2 cellular contexts compared by ENCODE assay signal in genomic region chr20:49664914-49665313, GRCh38.
TF ChIP-seq lines count a peak whose summit lies in the region.

No MANE protein-coding gene starts in this region.

TF ChIP-seq in HepG2, 621 proteins besides CTCF, POLR2A, EP300 and RAD21:
- TF ChIP-seq ARID2 (CRISPR knock-in tag; IDR thresholded peaks at IDR 0.05; ENCODE audit: borderline replicate concordance) (0 out of 2 replicates have a peak, but pooled peaks have one; percentile 28), STAT6 (CRISPR knock-in tag; IDR thresholded peaks at IDR 0.05; ENCODE audit: borderline replicate concordance) (no peak)
TF ChIP-seq in HepG2: peak in this region for 1.

TF ChIP-seq in WTC11, 78 proteins besides CTCF, POLR2A, EP300 and RAD21:
- no peak for TF ChIP-seq ARID4B (CRISPR knock-in tag; IDR thresholded peaks at IDR 0.05; ENCODE audit: borderline replicate concordance)
- TF ChIP-seq FOXP1 (CRISPR knock-in tag; IDR thresholded peaks at IDR 0.05; ENCODE audit: borderline replicate concordance) = no peak
- no peak for TF ChIP-seq NFE2L1 (CRISPR knock-in tag; IDR thresholded peaks at IDR 0.05)
- TF ChIP-seq GABPB1 (CRISPR knock-in tag; IDR thresholded peaks at IDR 0.05) = no peak
- TF ChIP-seq ATF3 (CRISPR knock-in tag; conservative IDR thresholded peaks at IDR 0.05) = no peak
- no peak for TF ChIP-seq ZSCAN18 (CRISPR knock-in tag; IDR thresholded peaks at IDR 0.05)
- no peak for TF ChIP-seq ZNF317 (CRISPR knock-in tag; IDR thresholded peaks at IDR 0.05; ENCODE audit: borderline replicate concordance, low read depth)
- no peak for TF ChIP-seq GTF2I (CRISPR knock-in tag; conservative IDR thresholded peaks at IDR 0.05)
- no peak for TF ChIP-seq USF2 (CRISPR knock-in tag; IDR thresholded peaks at IDR 0.05)
- TF ChIP-seq IRF1 (CRISPR knock-in tag; IDR thresholded peaks at IDR 0.05) = no peak
- no peak for TF ChIP-seq ZNF281 (CRISPR knock-in tag; IDR thresholded peaks at IDR 0.05)
- TF ChIP-seq ZBTB21 (CRISPR knock-in tag; IDR thresholded peaks at IDR 0.05; ENCODE audit: borderline replicate concordance) = no peak
- TF ChIP-seq ERG (CRISPR knock-in tag; IDR thresholded peaks at IDR 0.05) = no peak
- TF ChIP-seq CBFB (CRISPR knock-in tag; IDR thresholded peaks at IDR 0.05; ENCODE audit: low read depth) = no peak
- TF ChIP-seq TEAD1 (CRISPR knock-in tag; IDR thresholded peaks at IDR 0.05) = no peak
- no peak for TF ChIP-seq PRRX2 (CRISPR knock-in tag; IDR thresholded peaks at IDR 0.05)
- no peak for TF ChIP-seq ZBTB43 (CRISPR knock-in tag; IDR thresholded peaks at IDR 0.05)
- no peak for TF ChIP-seq KAT7 (CRISPR knock-in tag; IDR thresholded peaks at IDR 0.05; ENCODE audit: borderline replicate concordance)
- TF ChIP-seq JUN (CRISPR knock-in tag; IDR thresholded peaks at IDR 0.05) = no peak
